In the genomic region with DNA sequence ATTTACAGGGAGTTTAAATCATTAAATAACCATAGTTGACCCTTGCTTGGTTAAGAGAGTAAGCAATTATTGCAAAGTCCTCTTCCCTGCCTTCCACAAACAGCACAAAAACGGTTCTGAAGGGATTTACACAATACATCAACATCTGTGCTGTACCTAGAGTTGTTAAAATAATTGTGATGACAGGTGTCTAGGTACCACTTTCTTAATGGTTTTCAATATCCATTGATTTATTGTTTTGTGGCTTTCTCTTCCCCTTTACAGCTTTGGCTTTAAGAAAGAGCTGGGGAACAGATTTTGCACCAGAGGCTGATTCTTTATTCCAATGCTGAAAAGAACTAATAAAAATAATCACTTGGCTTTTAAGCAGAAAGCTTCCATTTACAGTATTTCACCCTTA, we compare ENCODE assay signal across 8 cellular contexts. TPM values are rescaled to one million over a fixed set of nuclear protein-coding genes. Genes with fewer than 3 reads are reported as not detected.
A peak's percentile ranks its signal among the peaks of the same experiment; 100 is the strongest.
DNase-seq lines count a peak whose midpoint lies in the region; ATAC-seq, FAIRE-seq and TF ChIP-seq lines count a peak whose summit lies in the region.

No MANE protein-coding gene starts in this region.

- no peak overlapping the region for H2AFZ ChIP-seq in H1 (ENCODE audit: low read length)

- FAIRE-seq in H1 (lab: Jason Lieb, UNC), result no peak
- FAIRE-seq in urothelium cell line (lab: Jason Lieb, UNC), result no peak

- H3K36me3 ChIP-seq in Caco-2 (ENCODE audit: control insufficient read depth, insufficient read depth, low read length), result 0 out of 2 replicates have a peak, but pooled peaks cover 2% of the 10 kb centered on the region
- H3K36me3 ChIP-seq in H1 (ENCODE audit: control insufficient read depth in 2 of 4, insufficient read depth in 4 of 4, low read length in 3 of 4), result peaks cover 0 to 20% (median 6%) of the 10 kb centered on the region in 4 experiments; a peak in 2 of 8 replicates
- H3K36me3 ChIP-seq in ovary, result no peaks in the 10 kb centered on the region

- no peak overlapping the region for H2BK20ac ChIP-seq in H1 (ENCODE audit: low read length)

- H3K4ac ChIP-seq in H1 (replicated peaks; ENCODE audit: insufficient read length, low read depth, low read length), result no peak overlapping the region

- peaks cover 4% of the 10 kb centered on the region; the same call in 1 of the 2 replicates for H3K4me1 ChIP-seq in Caco-2
- H3K4me1 ChIP-seq in H1 (replicated peaks in 1 of 4; ENCODE audit: control insufficient read depth in 3 of 4, insufficient read depth in 4 of 4, low read length in 3 of 4), result peaks cover 0 to 2% (median 1%) of the 10 kb centered on the region in 4 experiments; a peak in 5 of 7 replicates
- no peaks in the 10 kb centered on the region for H3K4me1 ChIP-seq in ovary (ENCODE audit: insufficient read depth)

- H2BK15ac ChIP-seq in H1 (ENCODE audit: low read length), result no peak overlapping the region

- TF ChIP-seq RAD21 in H1 (IDR thresholded peaks at IDR 0.05 in 1 of 2, conservative IDR thresholded peaks at IDR 0.05 in 1 of 2; ENCODE audit: low read depth in 2 of 2, low read length in 2 of 2), result no peak

- no peak overlapping the region for H2BK120ac ChIP-seq in H1 (replicated peaks; ENCODE audit: low read depth, low read length)

- peak overlapping the region; percentile 34 for H3K4me3 ChIP-seq in Caco-2 (ENCODE audit: low read depth, low read length)
- peak overlapping the region; percentile 26 for H3K4me3 ChIP-seq in NB4 (ENCODE audit: low read depth, low read length)
- peak overlapping the region in 2 of 4 experiments; percentile 82 to 97; a peak in 5 of 8 replicates for H3K4me3 ChIP-seq in H1 (ENCODE audit: extremely low read depth in 1 of 4, insufficient read depth in 2 of 4, low read depth in 3 of 4, low read length in 4 of 4)
- peak overlapping the region; percentile 85 for H3K4me3 ChIP-seq in ovary

- no peak overlapping the region for H3K14ac ChIP-seq in H1 (ENCODE audit: insufficient read length)

- WGBS in H1 (ENCODE audit: extremely low coverage in 1 of 2, insufficient coverage in 1 of 2, insufficient read length in 1 of 2, insufficient replicate concordance in 2 of 2, low coverage in 1 of 2, low lambda C conversion rate in 2 of 2, missing lambda C conversion rate in 1 of 2), 2 experiments, result 0% methylated on average over 1 of the region's 1 CpG; no CpG with 5 or more reads in 1 of the 2 experiments
- 0 to 5% (median 4%) methylated on average over 1 of the region's 1 CpG for WGBS in ovary, 3 donors

- no peak overlapping the region for H3K56ac ChIP-seq in H1 (replicated peaks; ENCODE audit: insufficient read length, low read depth, low read length)

- H3K36me3 Mint-ChIP-seq in Caco-2 (ENCODE audit: insufficient read depth, unreplicated experiment), result peaks cover 26% of the 10 kb centered on the region

- no peaks in the 10 kb centered on the region for H3K27me3 Mint-ChIP-seq in Caco-2 (ENCODE audit: insufficient read depth, unreplicated experiment)

- H3K27ac ChIP-seq in H1 (ENCODE audit: low read depth, low read length) (no peak overlapping the region), ovary (no peak overlapping the region)

- peak overlapping the region; percentile 78 to 80; a peak in 3 of 4 replicates for H3K4me2 ChIP-seq in H1 (ENCODE audit: insufficient read depth in 1 of 2, low read depth in 2 of 2, low read length in 2 of 2)

- TF ChIP-seq POLR2A in NB4 (IDR thresholded peaks at IDR 0.05; ENCODE audit: extremely low read depth, insufficient read length) (no peak), H1 (IDR thresholded peaks at IDR 0.05; ENCODE audit: control extremely low read depth in 1 of 2, low read depth in 2 of 2, low read length in 2 of 2) (no peak), ovary (IDR thresholded peaks at IDR 0.05) (no peak)

- no peak overlapping the region for H3K9ac ChIP-seq in H1 (replicated peaks in 1 of 4; ENCODE audit: extremely low read depth in 1 of 4, low read depth in 3 of 4, low read length in 3 of 4)

- H3K79me1 ChIP-seq in H1 (ENCODE audit: low read depth, low read length), result no peaks in the 10 kb centered on the region

- H4K5ac ChIP-seq in H1 (ENCODE audit: insufficient read length, low read depth, low read length), result no peak overlapping the region

- POLR2A ChIA-PET in Caco-2 (lab: Charles Lee) (interaction anchor here (0.5 to 1.3 kb wide), 18 partner anchors 9 to 1064 kb away, joined by 3 to 5 read pairs (median 3); no protein-coding TSS in a partner anchor), H1 (lab: Charles Lee; ENCODE audit: partially characterized antibody) (interaction anchor here (0.6 to 10.3 kb wide), 41 partner anchors 10 to 1055 kb away, joined by 3 to 161 read pairs (median 4); no protein-coding TSS in a partner anchor)

- peaks cover 3 to 7% of the 10 kb centered on the region in 2 experiments for H4K20me1 ChIP-seq in H1 (replicated peaks in 1 of 2; ENCODE audit: control insufficient read depth in 1 of 2, insufficient read depth in 2 of 2, low read length in 2 of 2)

- H4K8ac ChIP-seq in H1 (ENCODE audit: extremely low read depth, insufficient read depth, low read length), result no peak overlapping the region

- TF ChIP-seq EP300 in H1 (IDR thresholded peaks at IDR 0.05; ENCODE audit: borderline replicate concordance in 1 of 2, low read depth in 2 of 2, low read length in 2 of 2), result no peak
- no peak for TF ChIP-seq EP300 in ovary (IDR thresholded peaks at IDR 0.05)

- no peak overlapping the region for H3K23ac ChIP-seq in H1 (ENCODE audit: insufficient read length)

- H2BK12ac ChIP-seq in H1 (ENCODE audit: low read depth, low read length), result no peak overlapping the region

- H3K27ac Mint-ChIP-seq in Caco-2 (ENCODE audit: unreplicated experiment), result no peak overlapping the region

- H3K4me1 Mint-ChIP-seq in Caco-2 (ENCODE audit: low read depth, unreplicated experiment), result peaks cover 6% of the 10 kb centered on the region

- H3K27me3 ChIP-seq in Caco-2 (replicated peaks; ENCODE audit: control insufficient read depth, insufficient read depth, low read length), result no peaks in the 10 kb centered on the region
- H3K27me3 ChIP-seq in H1 (replicated peaks in 1 of 4; ENCODE audit: control insufficient read depth in 3 of 4, extremely low read depth in 1 of 4, insufficient read depth in 3 of 4, low read length in 3 of 4), result peaks cover 0 to 7% (median 3%) of the 10 kb centered on the region in 4 experiments; a peak in 4 of 7 replicates
- H3K27me3 ChIP-seq in ovary, result no peaks in the 10 kb centered on the region

- TF ChIP-seq CTCF in Caco-2 (IDR thresholded peaks at IDR 0.05; ENCODE audit: insufficient read depth in 1 of 2, low read depth in 1 of 2, low read length in 1 of 2, severe bottlenecking in 1 of 2, unreplicated experiment in 1 of 2) (no peak), NB4 (IDR thresholded peaks at IDR 0.05; ENCODE audit: low read depth, low read length) (no peak), H1 (IDR thresholded peaks at IDR 0.05; ENCODE audit: control extremely low read depth in 1 of 3, insufficient read depth in 1 of 3, low read depth in 1 of 3, low read length in 3 of 3) (no peak), ovary (IDR thresholded peaks at IDR 0.05) (no peak)

- H3K79me2 ChIP-seq in H1 (ENCODE audit: control insufficient read depth in 1 of 2, insufficient read depth in 2 of 2, low read length in 2 of 2), result peaks cover 29 to 43% of the 10 kb centered on the region in 2 experiments

- no peak overlapping the region for H2AK5ac ChIP-seq in H1 (ENCODE audit: low read depth, low read length)

- no peak overlapping the region for H2BK5ac ChIP-seq in H1 (ENCODE audit: low read depth, low read length)

- no peaks in the 10 kb centered on the region for H3K9me3 ChIP-seq in Caco-2
- no peaks in the 10 kb centered on the region for H3K9me3 ChIP-seq in H1 (ENCODE audit: insufficient read depth in 2 of 2, low read depth in 1 of 2, low read length in 1 of 2)
- H3K9me3 ChIP-seq in ovary, result no peaks in the 10 kb centered on the region

- H3K23me2 ChIP-seq in H1 (ENCODE audit: low read depth, low read length), result peaks cover 16% of the 10 kb centered on the region

- H3K18ac ChIP-seq in H1 (ENCODE audit: extremely low read depth, low read length), result no peak overlapping the region

- intact Hi-C loops in Caco-2 (cut with micrococcal nuclease; ENCODE audit: unreplicated experiment) (loop anchor here (1.0 to 10.0 kb wide), 6 partner anchors 356 to 1234 kb away; no protein-coding TSS in a partner anchor), ovary (cut with DNase I) (loop anchor here (5.0 to 10.0 kb wide), 6 partner anchors 212 to 1309 kb away; no protein-coding TSS in a partner anchor)

- ATAC-seq in HG03159 (IDR thresholded peaks at IDR 0.05; ENCODE audit: unreplicated experiment), result no peak

- H3K9me3 Mint-ChIP-seq in Caco-2 (ENCODE audit: unreplicated experiment), result no peaks in the 10 kb centered on the region

- no peak overlapping the region for H3K4me3 Mint-ChIP-seq in Caco-2 (ENCODE audit: unreplicated experiment)

- DNase-seq in Caco-2 (no peak), NB4 (ENCODE audit: low read depth) (no peak), H1 (ENCODE audit: low read depth in 1 of 2, low spot score in 2 of 2) (no peak), ovary (no peak), urothelium cell line (ENCODE audit: low spot score) (no peak), NCI-H2029 treated with DMSO at 0.1 percent for 48 hours (lab: John Stamatoyannopoulos, UW) (no peak), HuH-7 (ENCODE audit: low spot score) (no peak)

- CTCF ChIA-PET in Caco-2 (lab: Charles Lee) (interaction anchor here (1.0 kb wide), 1 partner anchor 1029 kb away, joined by 5 read pairs; no protein-coding TSS in a partner anchor), H1 (lab: Charles Lee; ENCODE audit: partially characterized antibody) (interaction anchor here (1.1 to 2.4 kb wide), 4 partner anchors 37 to 152 kb away, joined by 3 to 10 read pairs (median 3); no protein-coding TSS in a partner anchor)

- BruUV-seq in Caco-2 (replicated peaks; lab: Mats Ljungman, UMichigan), result TSS peak; percentile 85

- no peak overlapping the region for H4K91ac ChIP-seq in H1 (replicated peaks; ENCODE audit: insufficient read length, low read length)

TF ChIP-seq in H1, 55 proteins besides CTCF, POLR2A, EP300 and RAD21 (continues in another document):
- no peak for TF ChIP-seq TAF1 (IDR thresholded peaks at IDR 0.05; ENCODE audit: low read depth, low read length)
- no peak for TF ChIP-seq TCF12 (IDR thresholded peaks at IDR 0.05; ENCODE audit: low read depth, low read length)
- TF ChIP-seq KDM5A (IDR thresholded peaks at IDR 0.05; ENCODE audit: low read length), result no peak
- TF ChIP-seq TBP (IDR thresholded peaks at IDR 0.05; ENCODE audit: low read depth, low read length), result no peak
- no peak for TF ChIP-seq BACH1 (IDR thresholded peaks at IDR 0.05; ENCODE audit: low read length)

RNA-seq across cellular contexts. Expression of a gene that starts 0.6 kb away (rescaled TPM):
- total RNA-seq in Caco-2 (2022) (76.8 and 77.3 TPM in 2 replicates), ovary (10 to 100 TPM; 34.4 to 78.3 (median 53.5) TPM)
- 162 and 169 TPM in 2 replicates for total RNA-seq in H1 (2021; fragmentation: NEBNext Ultra II Directional; extraction: Animal tissue kit (Norgen Biotek cat#: 25700))
- polyA plus RNA-seq in H1 (2011; rRNA removed) (14.1 and 16.1 TPM in 2 replicates), ovary (10 to 100 TPM; 34.0 to 82.6 TPM)
- 25.2 TPM for polyA plus RNA-seq in H1 (2011; cell fraction: cytosol; rRNA removed)
- polyA plus RNA-seq in H1 (2011; cell fraction: nucleus; rRNA removed), result 28.0 TPM
- 42.4 to 50.3 TPM (median 46.5 TPM) in 4 replicates for polyA plus RNA-seq in H1 (2012, experiment 1 of 2)
- polyA plus RNA-seq in H1 (2012, experiment 2 of 2), result 31.6 TPM
- 141 TPM for polyA plus RNA-seq in H1 (2013, experiment 1 of 2)
- 134 TPM for polyA plus RNA-seq in H1 (2013, experiment 2 of 2)
- polyA minus RNA-seq in H1 (2011; rRNA and poly(A)+ RNA removed), result 26.2 and 31.1 TPM in 2 replicates
- polyA minus RNA-seq in H1 (2011; cell fraction: cytosol; rRNA and poly(A)+ RNA removed), result 46.9 TPM
- 36.0 TPM for polyA minus RNA-seq in H1 (2011; cell fraction: nucleus; rRNA and poly(A)+ RNA removed)
